ENCODE assay signal across 15 cellular contexts in the genomic region with DNA sequence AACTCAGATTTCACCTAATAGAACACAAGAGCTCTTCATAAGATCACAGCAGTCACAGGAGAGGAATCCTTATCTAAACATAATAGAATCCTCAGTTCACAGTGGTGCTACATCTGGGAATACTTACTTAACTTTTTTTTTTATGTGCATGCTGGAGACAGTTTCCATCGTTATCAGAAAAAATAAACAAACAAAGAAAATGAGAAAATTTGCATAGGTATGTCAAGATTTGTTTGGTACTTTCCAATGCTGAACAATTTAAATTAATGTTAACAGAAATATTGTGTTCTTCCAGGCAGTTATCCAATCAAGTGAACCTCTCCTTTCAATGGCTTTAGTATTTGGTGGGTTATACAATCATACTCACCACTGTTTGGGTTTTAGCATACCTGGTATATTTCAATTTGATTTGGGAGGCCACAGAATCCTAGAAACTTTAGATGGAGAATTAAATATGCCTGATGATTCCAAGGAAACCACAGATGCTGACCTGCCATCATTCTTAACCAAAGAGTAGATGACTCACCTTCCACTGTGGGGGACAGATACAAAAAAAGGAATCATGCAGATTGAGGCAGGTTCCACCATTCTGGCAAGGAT. TPM values are rescaled to one million over a fixed set of nuclear protein-coding genes. Genes with fewer than 3 reads are reported as not detected.
A peak's percentile ranks its signal among the peaks of the same experiment; 100 is the strongest.
DNase-seq lines count a peak whose midpoint lies in the region; ATAC-seq, FAIRE-seq and TF ChIP-seq lines count a peak whose summit lies in the region.
"Had no signal": no experiment of that assay in that cellular context is flagged by ENCODE, and none has a peak within 500 bp of the region (broad histone marks: within the 10 kb centered on the region; RNA-seq: fewer than 3 reads in every experiment).

No MANE protein-coding gene starts in this region.

- peaks cover 17% of the 10 kb centered on the region for H3K4me1 ChIP-seq in skeletal muscle satellite cell (ENCODE audit: control insufficient read depth, insufficient read depth, low read length)
- no peaks in the 10 kb centered on the region for H3K4me1 ChIP-seq in effector memory CD4-positive, alpha-beta T cell (ENCODE audit: control insufficient read depth, insufficient read depth, low read length, poor library complexity, severe bottlenecking)
- H3K4me1 ChIP-seq: psoas muscle had no signal

- no peaks in the 10 kb centered on the region for H3K27me3 ChIP-seq in skeletal muscle satellite cell (ENCODE audit: control insufficient read depth, insufficient read depth, low read length)
- H3K27me3 ChIP-seq in effector memory CD4-positive, alpha-beta T cell (replicated peaks; ENCODE audit: control insufficient read depth, insufficient read depth, low read length, poor library complexity, severe bottlenecking), result no peaks in the 10 kb centered on the region

- H3K4me2 ChIP-seq in skeletal muscle satellite cell (ENCODE audit: low read length), result peak overlapping the region; percentile 49

- TF ChIP-seq CTCF in fibroblast of pulmonary artery (IDR thresholded peaks at IDR 0.05; ENCODE audit: low read length, missing control alignments), result no peak

- FAIRE-seq in frontal cortex (lab: Jason Lieb, UNC), result no peak

- peak; percentile 90 for ATAC-seq in SK-N-SH treated with all-trans-retinoic acid at 6 μM for 48 hours
- ATAC-seq: psoas muscle had no signal

- H3K9me3 ChIP-seq in skeletal muscle satellite cell (replicated peaks; ENCODE audit: low read length), result no peaks in the 10 kb centered on the region
- H3K9me3 ChIP-seq in effector memory CD4-positive, alpha-beta T cell (ENCODE audit: control insufficient read depth, low read length), result no peaks in the 10 kb centered on the region
- H3K9me3 ChIP-seq: psoas muscle had no signal

- DNase-seq in H4 (ENCODE audit: low spot score) (peak; percentile 19), fibroblast of pulmonary artery (ENCODE audit: low read depth) (peak; percentile 25), frontal cortex (ENCODE audit: low spot score in 2 of 2) (no peak), NCI-H82 (lab: John Stamatoyannopoulos, UW) (no peak)
- no peak for DNase-seq in activated CD4-positive, alpha-beta T cell treated with anti-CD3 and anti-CD28 coated beads, Interleukin-2, amount 50 U/mL, for 48 hours
- DNase-seq in effector memory CD4-positive, alpha-beta T cell, result no peak
- DNase-seq: activated CD4-positive, CD25-positive, alpha-beta regulatory T cell treated with anti-CD3 and anti-CD28 coated beads, Interleukin-2, amount 50 U/mL, for 72 hours; activated effector memory CD4-positive, alpha-beta T cell treated with Interleukin-2 at 50 U/mL for 16 hours; DMS79; NCI-H1092 treated with DMSO at 0.1 percent for 48 hours; NCI-H748 treated with DMSO at 0.1 percent for 48 hours; psoas muscle; substantia nigra had no signal

- no peak overlapping the region for H3K27ac ChIP-seq in effector memory CD4-positive, alpha-beta T cell (ENCODE audit: insufficient read depth, low read length, poor library complexity, severe bottlenecking)
- H3K27ac ChIP-seq: psoas muscle had no signal

- H3K4me3 ChIP-seq in fibroblast of pulmonary artery (replicated peaks; ENCODE audit: low read depth, low read length) (no peak overlapping the region), skeletal muscle satellite cell (ENCODE audit: low read length) (peak overlapping the region; percentile 28)
- H3K4me3 ChIP-seq in effector memory CD4-positive, alpha-beta T cell (ENCODE audit: insufficient read depth, low read depth, low read length, poor library complexity, severe bottlenecking), result no peak overlapping the region
- H3K4me3 ChIP-seq: psoas muscle had no signal

- no peaks in the 10 kb centered on the region for H3K36me3 ChIP-seq in skeletal muscle satellite cell (ENCODE audit: insufficient read depth, low read length)
- H3K36me3 ChIP-seq in effector memory CD4-positive, alpha-beta T cell (ENCODE audit: control insufficient read depth, insufficient read depth, low read length), result no peaks in the 10 kb centered on the region

- H3K9ac ChIP-seq in skeletal muscle satellite cell (ENCODE audit: low read depth, low read length), result peak overlapping the region; percentile 0

TF ChIP-seq in SK-N-SH treated with all-trans-retinoic acid at 6 μM for 48 hours, 23 proteins besides CTCF, POLR2A, EP300 and RAD21:
- TF ChIP-seq OSR1 (CRISPR knock-in tag; IDR thresholded peaks at IDR 0.05) (no peak), CSRNP3 (CRISPR knock-in tag; IDR thresholded peaks at IDR 0.05) (no peak), PPARA (CRISPR knock-in tag; IDR thresholded peaks at IDR 0.05; ENCODE audit: borderline replicate concordance) (no peak), CREB5 (CRISPR knock-in tag; IDR thresholded peaks at IDR 0.05; ENCODE audit: low read depth) (no peak), BACH2 (CRISPR knock-in tag; IDR thresholded peaks at IDR 0.05; ENCODE audit: borderline replicate concordance) (no peak), ZNF70 (CRISPR knock-in tag; IDR thresholded peaks at IDR 0.05) (no peak), TCF4 (CRISPR knock-in tag; IDR thresholded peaks at IDR 0.05; ENCODE audit: borderline replicate concordance) (no peak), POU6F1 (CRISPR knock-in tag; IDR thresholded peaks at IDR 0.05; ENCODE audit: borderline replicate concordance, low read depth) (no peak), ARNTL (CRISPR knock-in tag; IDR thresholded peaks at IDR 0.05; ENCODE audit: borderline replicate concordance, low read depth) (no peak)
- TF ChIP-seq, protein P1, sequence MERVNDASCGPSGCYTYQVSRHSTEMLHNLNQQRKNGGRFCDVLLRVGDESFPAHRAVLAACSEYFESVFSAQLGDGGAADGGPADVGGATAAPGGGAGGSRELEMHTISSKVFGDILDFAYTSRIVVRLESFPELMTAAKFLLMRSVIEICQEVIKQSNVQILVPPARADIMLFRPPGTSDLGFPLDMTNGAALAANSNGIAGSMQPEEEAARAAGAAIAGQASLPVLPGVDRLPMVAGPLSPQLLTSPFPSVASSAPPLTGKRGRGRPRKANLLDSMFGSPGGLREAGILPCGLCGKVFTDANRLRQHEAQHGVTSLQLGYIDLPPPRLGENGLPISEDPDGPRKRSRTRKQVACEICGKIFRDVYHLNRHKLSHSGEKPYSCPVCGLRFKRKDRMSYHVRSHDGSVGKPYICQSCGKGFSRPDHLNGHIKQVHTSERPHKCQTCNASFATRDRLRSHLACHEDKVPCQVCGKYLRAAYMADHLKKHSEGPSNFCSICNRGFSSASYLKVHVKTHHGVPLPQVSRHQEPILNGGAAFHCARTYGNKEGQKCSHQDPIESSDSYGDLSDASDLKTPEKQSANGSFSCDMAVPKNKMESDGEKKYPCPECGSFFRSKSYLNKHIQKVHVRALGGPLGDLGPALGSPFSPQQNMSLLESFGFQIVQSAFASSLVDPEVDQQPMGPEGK (CRISPR knock-in tag; IDR thresholded peaks at IDR 0.05; ENCODE audit: borderline replicate concordance), result no peak

RNA-seq across cellular contexts. Expression of gene CUBN, which starts 6.4 kb away (rescaled TPM):
- total RNA-seq in H4 (2014; rRNA removed; shearing (Covaris generic)), result 0.06 and 0.14 TPM in 2 replicates
- total RNA-seq in skeletal muscle satellite cell (2012; rRNA removed), result 0.76 and 1.5 TPM in 2 replicates
- total RNA-seq in frontal cortex, result 1.2 TPM

Comparison
In these comparisons a context has a peak if more than half of its experiments do, and no peak if none do; other contexts are left out.
1. DNase-seq: peak in H4 (single experiment) and fibroblast of pulmonary artery (single experiment); none in activated CD4-positive, alpha-beta T cell treated with anti-CD3 and anti-CD28 coated beads, Interleukin-2, amount 50 U/mL, for 48 hours (0 of 2), frontal cortex (0 of 2), effector memory CD4-positive, alpha-beta T cell (0 of 3) and NCI-H82 (single experiment).